Comparison of ENCODE assay signal across 22 cellular contexts in the genomic region with DNA sequence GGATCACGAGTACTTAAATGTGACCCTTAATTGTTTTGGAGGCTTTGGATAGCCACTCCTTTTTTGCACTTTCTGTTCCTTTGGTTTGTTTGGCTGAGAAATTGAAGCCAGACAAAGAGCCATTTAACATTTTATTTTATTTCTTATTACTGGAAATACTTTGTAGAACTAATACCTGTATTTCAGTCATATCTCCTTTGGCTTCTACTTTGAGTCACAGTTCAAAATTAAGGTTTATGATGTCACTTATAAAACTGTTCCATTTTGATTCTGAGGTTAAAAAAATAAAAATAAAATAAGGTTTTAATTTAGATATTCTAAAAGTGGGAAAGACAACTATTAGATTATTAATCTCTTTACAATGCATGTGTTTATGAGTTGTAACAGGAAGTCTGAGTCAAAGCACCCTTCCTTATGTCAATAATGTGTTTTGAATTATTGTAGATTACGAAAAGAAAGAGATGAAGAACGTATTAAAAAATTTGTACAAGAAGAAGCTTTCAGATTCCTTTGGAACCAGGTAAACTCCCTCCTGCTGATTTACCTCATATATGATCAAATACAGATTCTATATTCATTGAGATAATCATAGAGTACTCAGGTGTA.
"Had no signal": no experiment of that assay in that cellular context is flagged by ENCODE, and none has a peak within 500 bp of the region (broad histone marks: within the 10 kb centered on the region; RNA-seq: fewer than 3 reads in every experiment).

No MANE protein-coding gene starts in this region.

- H3K4me3 ChIP-seq: adrenal gland, ascending aorta, gastrocnemius medialis, ovary, prostate gland, thoracic aorta, upper lobe of left lung had no signal

- H3K9me3 ChIP-seq: adrenal gland, ascending aorta, gastrocnemius medialis, neutrophil, ovary, prostate gland, thoracic aorta, upper lobe of left lung had no signal

- H3K4me1 ChIP-seq: adrenal gland, ascending aorta, gastrocnemius medialis, prostate gland, upper lobe of left lung had no signal

- DNase-seq: activated CD4-positive, alpha-beta T cell treated with anti-CD3 and anti-CD28 coated beads for 4 hours; activated CD4-positive, alpha-beta T cell treated with anti-CD3 and anti-CD28 coated beads, Interleukin-2, amount 50 U/mL, for 48 hours; activated CD8-positive, alpha-beta memory T cell treated with anti-CD3 and anti-CD28 coated beads, Interleukin-2, amount 50 U/mL, for 48 hours; activated naive CD4-positive, alpha-beta T cell; activated T-cell treated with anti-CD3 and anti-CD28 coated beads, Interleukin-2, amount 50 U/mL, for 4 hours; adrenal gland; cortex of kidney; gastrocnemius medialis; hypothalamus; left ventricle myocardium superior; mesenchymal stem cell; ovary; stimulated activated CD4-positive, alpha-beta T cell treated with anti-CD3 and anti-CD28 coated beads, Interleukin-4, amount 100 ng/mL, for 1 hour; stimulated activated naive CD4-positive, alpha-beta T cell treated with Interleukin-2 at 50 U/mL for 16 hours; T1000; upper lobe of left lung had no signal

- H3K27ac ChIP-seq: adrenal gland, ascending aorta, gastrocnemius medialis, neutrophil, ovary, prostate gland, thoracic aorta, upper lobe of left lung had no signal

- H3K36me3 ChIP-seq: ovary, prostate gland had no signal

- ATAC-seq: activated T-cell treated with anti-CD3 and anti-CD28 coated beads, Interleukin-2, amount 50 U/mL, for 4 hours; esophagus mucosa; gastrocnemius medialis; left ventricle myocardium superior; WTC11 had no signal
